8 cellular contexts compared by ENCODE assay signal in the genomic region with DNA sequence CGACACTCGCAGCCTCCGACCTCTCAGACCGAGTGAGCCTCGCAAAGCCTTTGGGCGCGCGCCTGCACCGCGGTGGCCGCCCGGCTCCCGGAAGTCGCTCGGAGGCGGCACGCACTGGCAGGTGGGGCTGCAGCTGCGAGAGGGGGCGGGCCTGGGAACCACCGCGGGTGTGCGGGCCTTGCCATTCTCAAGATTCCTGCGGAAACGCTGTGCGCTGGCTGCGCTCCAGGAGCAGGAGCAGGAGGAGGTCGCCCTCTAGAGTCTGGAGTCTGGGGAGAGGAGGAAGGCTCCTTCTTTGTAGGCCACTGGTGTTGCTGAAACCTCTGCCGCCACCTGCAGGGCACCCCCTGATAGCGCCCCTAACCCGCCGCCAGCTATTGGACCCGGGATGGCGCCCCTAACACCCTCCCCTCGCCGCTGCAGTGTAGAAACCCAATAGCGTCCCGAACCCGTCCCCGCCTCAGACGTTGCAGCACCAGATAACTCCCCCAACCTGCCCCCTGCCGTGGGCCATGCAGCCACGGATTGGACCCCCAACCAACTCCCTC.
DNase-seq lines count a peak whose midpoint lies in the region; ATAC-seq, FAIRE-seq and TF ChIP-seq lines count a peak whose summit lies in the region.
"Not testable (repeated sequence)": the region's sequence is repeated elsewhere in the genome, so short reads cannot be mapped to it uniquely, and the experiment has no call there.

No MANE protein-coding gene starts in this region.

- peak overlapping the region; percentile 56 for H3K4me3 ChIP-seq in Jurkat, Clone E6-1 (ENCODE audit: low read length)
- H3K4me3 ChIP-seq in Peyer's patch (peak overlapping the region in 3 of 4 donors; percentile 32 to 50 (median 39)), pancreas (peak overlapping the region; percentile 16 to 54 (median 29)), subcutaneous abdominal adipose tissue (ENCODE audit: low read depth in 1 of 5, low read length in 5 of 5) (peak overlapping the region in 4 of 5 donors; percentile 39 to 51 (median 50))
- H3K4me3 ChIP-seq in fibroblast of pulmonary artery (replicated peaks; ENCODE audit: low read depth, low read length) = not testable (repeated sequence)

- not testable (repeated sequence) for H3K27me3 Mint-ChIP-seq in activated T-helper 1 cell treated with anti-CD3 and anti-CD28 coated beads, Interleukin-12 subunit alpha, Interleukin-12 subunit beta, Interleukin-2, Interleukin-4 antibody, amounts not matched to agents 30 ng/mL and 10 ng/mL and 1 ng/mL, durations not matched to agents 14 hours and 24 hours and 36 hours (ENCODE audit: insufficient read depth)

- POLR2A ChIA-PET in GM10248 (lab: Yijun Ruan, JAX) = not testable (repeated sequence)

- not testable (repeated sequence) for TF ChIP-seq POLR2A in Peyer's patch (IDR thresholded peaks at IDR 0.05)

- CTCF ChIA-PET in GM10248 (lab: Yijun Ruan, JAX) = not testable (repeated sequence)

- not testable (repeated sequence) for H3K27ac Mint-ChIP-seq in activated T-helper 1 cell treated with anti-CD3 and anti-CD28 coated beads, Interleukin-12 subunit alpha, Interleukin-12 subunit beta, Interleukin-2, Interleukin-4 antibody, amounts not matched to agents 30 ng/mL and 10 ng/mL and 1 ng/mL, durations not matched to agents 14 hours and 24 hours and 36 hours

- TF ChIP-seq CTCF in GM10248 (IDR thresholded peaks at IDR 0.05; ENCODE audit: control extremely low read depth, extremely low read depth, low read depth, missing control alignments) (peak; percentile 47), Peyer's patch (IDR thresholded peaks at IDR 0.05) (peak in 3 of 6 experiments; percentile 3 to 48 (median 36)), pancreas (IDR thresholded peaks at IDR 0.05) (peak in 3 of 4 donors; percentile 16 to 56 (median 19))
- TF ChIP-seq CTCF in fibroblast of pulmonary artery (IDR thresholded peaks at IDR 0.05; ENCODE audit: low read length, missing control alignments) = not testable (repeated sequence)

- H3K9me3 Mint-ChIP-seq in activated T-helper 1 cell treated with anti-CD3 and anti-CD28 coated beads, Interleukin-12 subunit alpha, Interleukin-12 subunit beta, Interleukin-2, Interleukin-4 antibody, amounts not matched to agents 30 ng/mL and 10 ng/mL and 1 ng/mL, durations not matched to agents 14 hours and 24 hours and 36 hours = not testable (repeated sequence)

- peak; percentile 94 for ATAC-seq in GM21825 (IDR thresholded peaks at IDR 0.05; ENCODE audit: unreplicated experiment)
- ATAC-seq in pancreas = peak; percentile 97 to 99 (median 98)

- not testable (repeated sequence) for H3K4me1 Mint-ChIP-seq in activated T-helper 1 cell treated with anti-CD3 and anti-CD28 coated beads, Interleukin-12 subunit alpha, Interleukin-12 subunit beta, Interleukin-2, Interleukin-4 antibody, amounts not matched to agents 30 ng/mL and 10 ng/mL and 1 ng/mL, durations not matched to agents 14 hours and 24 hours and 36 hours (ENCODE audit: low read depth)

- FAIRE-seq in pancreas (lab: Jason Lieb, UNC) = not testable (repeated sequence)

- not testable (repeated sequence) for H3K4me3 Mint-ChIP-seq in activated T-helper 1 cell treated with anti-CD3 and anti-CD28 coated beads, Interleukin-12 subunit alpha, Interleukin-12 subunit beta, Interleukin-2, Interleukin-4 antibody, amounts not matched to agents 30 ng/mL and 10 ng/mL and 1 ng/mL, durations not matched to agents 14 hours and 24 hours and 36 hours

- not testable (repeated sequence) for H3K36me3 Mint-ChIP-seq in activated T-helper 1 cell treated with anti-CD3 and anti-CD28 coated beads, Interleukin-12 subunit alpha, Interleukin-12 subunit beta, Interleukin-2, Interleukin-4 antibody, amounts not matched to agents 30 ng/mL and 10 ng/mL and 1 ng/mL, durations not matched to agents 14 hours and 24 hours and 36 hours (ENCODE audit: low read depth)

- not testable (repeated sequence) for H3K9me3 ChIP-seq in Peyer's patch; pancreas; subcutaneous abdominal adipose tissue (ENCODE audit: control insufficient read depth in 5 of 5, low read length in 5 of 5)

- intact Hi-C loops in activated T-helper 1 cell treated with anti-CD3 and anti-CD28 coated beads, Interleukin-12 subunit alpha, Interleukin-12 subunit beta, Interleukin-2, Interleukin-4 antibody, amounts not matched to agents 30 ng/mL and 10 ng/mL and 1 ng/mL, durations not matched to agents 14 hours and 24 hours and 36 hours (cut with micrococcal nuclease); pancreas (cut with DNase I): not testable (repeated sequence)

- not testable (repeated sequence) for H3K9ac ChIP-seq in subcutaneous abdominal adipose tissue (ENCODE audit: low read length in 5 of 5)

- 4 to 73% methylated on average over 35 to 37 of the region's 42 CpGs for WGBS in pancreas, 2 donors

- H3K27me3 ChIP-seq in Peyer's patch; pancreas; subcutaneous abdominal adipose tissue (ENCODE audit: control insufficient read depth in 5 of 5, insufficient read depth in 4 of 5, low read length in 5 of 5): not testable (repeated sequence)

- not testable (repeated sequence) for H3K4me1 ChIP-seq in Peyer's patch; pancreas; subcutaneous abdominal adipose tissue (ENCODE audit: control insufficient read depth in 5 of 5, insufficient read depth in 5 of 5, low read length in 5 of 5)

- H3K36me3 ChIP-seq in Peyer's patch; pancreas; subcutaneous abdominal adipose tissue (ENCODE audit: control insufficient read depth in 5 of 5, insufficient read depth in 5 of 5, low read length in 5 of 5): not testable (repeated sequence)

- peak; percentile 22 for DNase-seq in GM10248 (ENCODE audit: extremely low spot score)
- peak; percentile 41 for DNase-seq in Jurkat, Clone E6-1 (ENCODE audit: low read depth, low spot score)
- DNase-seq in Peyer's patch = peak; percentile 20 to 73 (median 46)
- peak; percentile 1 for DNase-seq in activated T-helper 1 cell treated with anti-CD3 and anti-CD28 coated beads, Interleukin-12 subunit alpha, Interleukin-12 subunit beta, Interleukin-2, Interleukin-4 antibody, amounts not matched to agents 30 ng/mL and 10 ng/mL and 1 ng/mL, durations not matched to agents 14 hours and 24 hours and 36 hours (ENCODE audit: low spot score)
- peak; percentile 14 for DNase-seq in fibroblast of pulmonary artery (ENCODE audit: low read depth)
- DNase-seq in pancreas = peak; percentile 72 to 97 (median 81)

- not testable (repeated sequence) for H3K27ac ChIP-seq in Peyer's patch; pancreas; subcutaneous abdominal adipose tissue (ENCODE audit: low read depth, low read length)

Comparison
In these comparisons a context has a peak if more than half of its experiments do, and no peak if none do; other contexts are left out.
1. DNase-seq: peak in every context shown above with its lines; median percentile 81 in pancreas; 46 in Peyer's patch; 41 in Jurkat, Clone E6-1; 22 in GM10248; 14 in fibroblast of pulmonary artery; 1 in activated T-helper 1 cell treated with anti-CD3 and anti-CD28 coated beads, Interleukin-12 subunit alpha, Interleukin-12 subunit beta, Interleukin-2, Interleukin-4 antibody, amounts not matched to agents 30 ng/mL and 10 ng/mL and 1 ng/mL, durations not matched to agents 14 hours and 24 hours and 36 hours.